Comparison of ENCODE assay signal across 26 cellular contexts in the genomic region with DNA sequence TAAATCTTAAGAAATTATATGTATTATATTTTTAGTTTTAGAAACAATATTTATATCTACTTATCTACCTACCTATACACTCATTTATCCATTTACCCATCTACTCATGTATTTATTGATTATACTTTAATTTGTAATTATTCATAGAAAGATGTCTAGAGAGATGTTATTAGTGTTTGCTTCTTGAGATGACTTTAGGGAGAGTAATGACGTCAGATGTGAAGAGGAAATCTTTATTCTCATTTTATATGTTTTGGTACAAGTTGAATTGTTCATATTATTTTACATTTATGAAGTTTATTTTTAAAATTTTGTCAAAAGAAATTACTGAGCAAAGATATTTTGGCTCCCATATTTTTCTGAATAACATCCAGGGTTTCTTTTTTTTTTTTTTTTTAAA.
"Had no signal": no experiment of that assay in that cellular context is flagged by ENCODE, and none has a peak within 500 bp of the region (broad histone marks: within the 10 kb centered on the region; RNA-seq: fewer than 3 reads in every experiment).

No MANE protein-coding gene starts in this region.

- H3K36me3 ChIP-seq: stomach, suprapubic skin, thoracic aorta, thyroid gland, tibial artery, tibial nerve, transverse colon, upper lobe of left lung, upper lobe of right lung, uterus, vagina had no signal

- H3K4me1 ChIP-seq: stomach, testis, thyroid gland, tibial nerve, transverse colon, upper lobe of left lung, upper lobe of right lung, uterus had no signal

- H3K4me3 ChIP-seq: stomach, suprapubic skin, testis, thoracic aorta, thyroid gland, tibial artery, tibial nerve, transverse colon, upper lobe of left lung, upper lobe of right lung, uterus, vagina had no signal

- H3K9me3 ChIP-seq: stomach, suprapubic skin, testis, thoracic aorta, thyroid gland, tibial artery, tibial nerve, transverse colon, upper lobe of left lung, upper lobe of right lung, uterus, vagina had no signal

- ATAC-seq: stimulated activated effector memory CD8-positive, alpha-beta T cell treated with anti-CD3 and anti-CD28 coated beads, Interleukin-12 subunit alpha, Interleukin-12 subunit beta, amount 100 ng/mL, for 72 hours; stimulated activated memory B cell treated with anti-CD40 and anti-IgM and Interleukin-4, amounts not matched to agents 10 μg/mL and 1 μg/mL and 100 μg/mL, for 72 hours; stimulated activated naive B cell treated with anti-CD40 and anti-IgM and Interleukin-4, amounts not matched to agents 10 μg/mL and 1 μg/mL and 100 μg/mL, for 72 hours; stimulated activated naive CD8-positive, alpha-beta T cell treated with anti-CD3 and anti-CD28 coated beads, Interleukin-15, amount 100 ng/mL, for 72 hours; stimulated activated naive CD8-positive, alpha-beta T cell treated with anti-CD3 and anti-CD28 coated beads, Interleukin-15, Interleukin-2, amounts not matched to agents 100 U/mL and 50 U/mL, for 24 hours; upper lobe of right lung had no signal

- H3K27ac ChIP-seq: stomach, suprapubic skin, testis, thoracic aorta, thyroid gland, tibial artery, tibial nerve, upper lobe of left lung, upper lobe of right lung, uterus, vagina had no signal

- H3K27me3 ChIP-seq: stomach, suprapubic skin, testis, thyroid gland, tibial artery, tibial nerve, transverse colon, upper lobe of left lung, upper lobe of right lung, uterus, vagina had no signal

- DNase-seq: stimulated activated CD4-positive, alpha-beta T cell treated with anti-CD3 and anti-CD28 coated beads, Interleukin-2, amount 100 ng/mL, for 48 hours; stimulated activated CD4-positive, alpha-beta T cell treated with anti-CD3 and anti-CD28 coated beads, Interleukin-4, amount 100 ng/mL, for 1 hour; stimulated activated CD4-positive, alpha-beta T cell treated with anti-CD3 and anti-CD28 coated beads, Interleukin-4, amount 100 ng/mL, for 24 hours; stimulated activated CD4-positive, alpha-beta T cell treated with anti-CD3 and anti-CD28 coated beads, Interleukin-4, amount 100 ng/mL, for 4 hours; stimulated activated CD8-positive, alpha-beta memory T cell treated with anti-CD3 and anti-CD28 coated beads, Interleukin-4, amount 100 ng/mL, for 48 hours; stimulated activated naive B cell treated with anti-CD40 and anti-IgM and Interleukin-4, amounts not matched to agents 10 μg/mL and 1 μg/mL and 100 μg/mL, for 72 hours; stimulated activated naive CD4-positive, alpha-beta T cell; stimulated activated naive CD4-positive, alpha-beta T cell treated with Interleukin-2 at 50 U/mL for 16 hours; stimulated activated naive CD8-positive, alpha-beta T cell treated with anti-CD3 and anti-CD28 coated beads, Interleukin-15, amount 100 ng/mL, for 72 hours; stimulated activated naive CD8-positive, alpha-beta T cell treated with anti-CD3 and anti-CD28 coated beads, Interleukin-15, Interleukin-2, amounts not matched to agents 100 U/mL and 50 U/mL, for 24 hours; stomach; substantia nigra; testis; thyroid gland; tibial artery; transverse colon; trophoblast cell; upper lobe of left lung; upper lobe of right lung; uterus had no signal
